1 cellular context compared by ENCODE assay signal in the genomic region with DNA sequence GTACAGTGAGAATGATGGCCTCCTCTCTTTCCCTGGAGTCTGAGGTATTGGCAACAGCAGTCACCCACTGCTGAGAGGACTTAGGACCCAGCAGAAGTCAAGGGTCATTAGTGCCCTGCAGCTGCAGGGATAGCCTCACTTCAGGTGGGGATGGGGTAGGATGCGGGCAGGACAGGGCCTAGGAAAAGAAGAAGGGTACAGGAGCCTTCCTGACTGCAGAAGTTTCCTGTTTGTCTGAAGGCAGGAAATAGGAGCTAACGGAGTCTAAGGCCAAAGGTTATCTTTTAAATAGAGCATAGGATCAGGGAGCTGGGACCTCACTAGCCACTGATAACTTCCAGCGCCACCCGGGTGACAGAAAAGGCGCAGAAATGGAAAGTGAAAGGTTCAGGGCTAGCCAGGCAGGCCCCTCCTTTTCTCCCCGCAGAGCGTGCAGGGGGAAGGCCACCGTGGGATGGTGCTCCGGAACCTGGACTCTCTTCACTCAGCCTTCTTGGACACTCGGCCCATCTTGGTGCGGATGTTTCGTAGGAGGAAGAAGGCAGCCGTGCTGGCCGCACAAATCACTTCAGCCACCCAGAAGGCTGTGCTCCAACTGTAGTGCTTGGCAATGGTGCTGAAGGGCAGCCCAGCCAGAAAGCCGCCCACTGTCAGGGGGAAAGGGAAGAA.
TF ChIP-seq lines count a peak whose summit lies in the region.

No MANE protein-coding gene starts in this region.

TF ChIP-seq in HepG2, 621 proteins besides CTCF, POLR2A, EP300 and RAD21 (continued from another document and continues in another):
- TF ChIP-seq, protein P1, sequence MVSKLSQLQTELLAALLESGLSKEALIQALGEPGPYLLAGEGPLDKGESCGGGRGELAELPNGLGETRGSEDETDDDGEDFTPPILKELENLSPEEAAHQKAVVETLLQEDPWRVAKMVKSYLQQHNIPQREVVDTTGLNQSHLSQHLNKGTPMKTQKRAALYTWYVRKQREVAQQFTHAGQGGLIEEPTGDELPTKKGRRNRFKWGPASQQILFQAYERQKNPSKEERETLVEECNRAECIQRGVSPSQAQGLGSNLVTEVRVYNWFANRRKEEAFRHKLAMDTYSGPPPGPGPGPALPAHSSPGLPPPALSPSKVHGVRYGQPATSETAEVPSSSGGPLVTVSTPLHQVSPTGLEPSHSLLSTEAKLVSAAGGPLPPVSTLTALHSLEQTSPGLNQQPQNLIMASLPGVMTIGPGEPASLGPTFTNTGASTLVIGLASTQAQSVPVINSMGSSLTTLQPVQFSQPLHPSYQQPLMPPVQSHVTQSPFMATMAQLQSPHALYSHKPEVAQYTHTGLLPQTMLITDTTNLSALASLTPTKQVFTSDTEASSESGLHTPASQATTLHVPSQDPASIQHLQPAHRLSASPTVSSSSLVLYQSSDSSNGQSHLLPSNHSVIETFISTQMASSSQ (IDR thresholded peaks at IDR 0.05; ENCODE audit: low read depth) = no peak
- TF ChIP-seq, protein P1 (CRISPR knock-in tag; IDR thresholded peaks at IDR 0.05; ENCODE audit: borderline replicate concordance) = no peak
- TF ChIP-seq HDAC1 (CRISPR knock-in tag; IDR thresholded peaks at IDR 0.05) (peak; percentile 36; the same call in 1 of the 2 replicates), HOXA3 (CRISPR knock-in tag; IDR thresholded peaks at IDR 0.05) (peak; percentile 67), TBP (CRISPR knock-in tag; IDR thresholded peaks at IDR 0.05) (no peak), SIX1 (CRISPR knock-in tag; IDR thresholded peaks at IDR 0.05; ENCODE audit: borderline replicate concordance) (no peak), MAFG (CRISPR knock-in tag; IDR thresholded peaks at IDR 0.05) (no peak), ZNF709 (CRISPR knock-in tag; IDR thresholded peaks at IDR 0.05) (no peak), ZNF343 (CRISPR knock-in tag; IDR thresholded peaks at IDR 0.05) (no peak), FOXO1 (CRISPR knock-in tag; IDR thresholded peaks at IDR 0.05) (no peak), ZNF10 (CRISPR knock-in tag; IDR thresholded peaks at IDR 0.05; ENCODE audit: borderline replicate concordance, low read depth) (no peak), PHF21A (CRISPR knock-in tag; IDR thresholded peaks at IDR 0.05) (peak; percentile 76), MYNN (CRISPR knock-in tag; IDR thresholded peaks at IDR 0.05; ENCODE audit: low read depth) (peak; percentile 21; the same call in 1 of the 2 replicates), NPAS2 (CRISPR knock-in tag; IDR thresholded peaks at IDR 0.05; ENCODE audit: borderline replicate concordance) (no peak), LCORL (IDR thresholded peaks at IDR 0.05) (no peak), LCORL (CRISPR knock-in tag; IDR thresholded peaks at IDR 0.05) (no peak), MAZ (IDR thresholded peaks at IDR 0.05; ENCODE audit: borderline replicate concordance, low read depth, low read length) (no peak), MAZ (CRISPR knock-in tag; IDR thresholded peaks at IDR 0.05; ENCODE audit: low read depth) (no peak), THYN1 (CRISPR knock-in tag; IDR thresholded peaks at IDR 0.05; ENCODE audit: borderline replicate concordance, low read depth) (no peak), CEBPG (CRISPR knock-in tag; IDR thresholded peaks at IDR 0.05) (no peak), DNMT1 (CRISPR knock-in tag; IDR thresholded peaks at IDR 0.05) (no peak), ZNF460 (CRISPR knock-in tag; IDR thresholded peaks at IDR 0.05; ENCODE audit: borderline replicate concordance) (no peak), MATR3 (CRISPR knock-in tag; IDR thresholded peaks at IDR 0.05) (no peak), NBN (conservative IDR thresholded peaks at IDR 0.05) (no peak), DPF2 (CRISPR knock-in tag; IDR thresholded peaks at IDR 0.05; ENCODE audit: borderline replicate concordance, low read depth) (0 out of 2 replicates have a peak, but pooled peaks have one; percentile 23), KDM5A (IDR thresholded peaks at IDR 0.05; ENCODE audit: borderline replicate concordance, low read length) (no peak), ARNTL (CRISPR knock-in tag; IDR thresholded peaks at IDR 0.05) (no peak), ZNF615 (CRISPR knock-in tag; IDR thresholded peaks at IDR 0.05; ENCODE audit: borderline replicate concordance) (0 out of 2 replicates have a peak, but pooled peaks have one; percentile 36)
- TF ChIP-seq, protein P2, sequence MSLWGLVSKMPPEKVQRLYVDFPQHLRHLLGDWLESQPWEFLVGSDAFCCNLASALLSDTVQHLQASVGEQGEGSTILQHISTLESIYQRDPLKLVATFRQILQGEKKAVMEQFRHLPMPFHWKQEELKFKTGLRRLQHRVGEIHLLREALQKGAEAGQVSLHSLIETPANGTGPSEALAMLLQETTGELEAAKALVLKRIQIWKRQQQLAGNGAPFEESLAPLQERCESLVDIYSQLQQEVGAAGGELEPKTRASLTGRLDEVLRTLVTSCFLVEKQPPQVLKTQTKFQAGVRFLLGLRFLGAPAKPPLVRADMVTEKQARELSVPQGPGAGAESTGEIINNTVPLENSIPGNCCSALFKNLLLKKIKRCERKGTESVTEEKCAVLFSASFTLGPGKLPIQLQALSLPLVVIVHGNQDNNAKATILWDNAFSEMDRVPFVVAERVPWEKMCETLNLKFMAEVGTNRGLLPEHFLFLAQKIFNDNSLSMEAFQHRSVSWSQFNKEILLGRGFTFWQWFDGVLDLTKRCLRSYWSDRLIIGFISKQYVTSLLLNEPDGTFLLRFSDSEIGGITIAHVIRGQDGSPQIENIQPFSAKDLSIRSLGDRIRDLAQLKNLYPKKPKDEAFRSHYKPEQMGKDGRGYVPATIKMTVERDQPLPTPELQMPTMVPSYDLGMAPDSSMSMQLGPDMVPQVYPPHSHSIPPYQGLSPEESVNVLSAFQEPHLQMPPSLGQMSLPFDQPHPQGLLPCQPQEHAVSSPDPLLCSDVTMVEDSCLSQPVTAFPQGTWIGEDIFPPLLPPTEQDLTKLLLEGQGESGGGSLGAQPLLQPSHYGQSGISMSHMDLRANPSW (CRISPR knock-in tag; IDR thresholded peaks at IDR 0.05; ENCODE audit: borderline replicate concordance) = no peak
- TF ChIP-seq, protein P3, sequence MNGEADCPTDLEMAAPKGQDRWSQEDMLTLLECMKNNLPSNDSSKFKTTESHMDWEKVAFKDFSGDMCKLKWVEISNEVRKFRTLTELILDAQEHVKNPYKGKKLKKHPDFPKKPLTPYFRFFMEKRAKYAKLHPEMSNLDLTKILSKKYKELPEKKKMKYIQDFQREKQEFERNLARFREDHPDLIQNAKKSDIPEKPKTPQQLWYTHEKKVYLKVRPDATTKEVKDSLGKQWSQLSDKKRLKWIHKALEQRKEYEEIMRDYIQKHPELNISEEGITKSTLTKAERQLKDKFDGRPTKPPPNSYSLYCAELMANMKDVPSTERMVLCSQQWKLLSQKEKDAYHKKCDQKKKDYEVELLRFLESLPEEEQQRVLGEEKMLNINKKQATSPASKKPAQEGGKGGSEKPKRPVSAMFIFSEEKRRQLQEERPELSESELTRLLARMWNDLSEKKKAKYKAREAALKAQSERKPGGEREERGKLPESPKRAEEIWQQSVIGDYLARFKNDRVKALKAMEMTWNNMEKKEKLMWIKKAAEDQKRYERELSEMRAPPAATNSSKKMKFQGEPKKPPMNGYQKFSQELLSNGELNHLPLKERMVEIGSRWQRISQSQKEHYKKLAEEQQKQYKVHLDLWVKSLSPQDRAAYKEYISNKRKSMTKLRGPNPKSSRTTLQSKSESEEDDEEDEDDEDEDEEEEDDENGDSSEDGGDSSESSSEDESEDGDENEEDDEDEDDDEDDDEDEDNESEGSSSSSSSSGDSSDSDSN (CRISPR knock-in tag; IDR thresholded peaks at IDR 0.05) = peak; percentile 33; the same call in 1 of the 2 replicates
- TF ChIP-seq, protein P4, sequence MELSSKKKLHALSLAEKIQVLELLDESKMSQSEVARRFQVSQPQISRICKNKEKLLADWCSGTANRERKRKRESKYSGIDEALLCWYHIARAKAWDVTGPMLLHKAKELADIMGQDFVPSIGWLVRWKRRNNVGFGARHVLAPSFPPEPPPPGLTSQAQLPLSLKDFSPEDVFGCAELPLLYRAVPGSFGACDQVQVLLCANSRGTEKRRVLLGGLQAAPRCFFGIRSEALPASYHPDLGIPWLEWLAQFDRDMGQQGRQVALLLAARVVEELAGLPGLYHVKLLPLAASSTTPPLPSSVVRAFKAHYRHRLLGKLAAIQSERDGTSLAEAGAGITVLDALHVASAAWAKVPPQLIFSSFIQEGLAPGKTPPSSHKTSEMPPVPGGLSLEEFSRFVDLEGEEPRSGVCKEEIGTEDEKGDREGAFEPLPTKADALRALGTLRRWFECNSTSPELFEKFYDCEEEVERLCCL (CRISPR knock-in tag; IDR thresholded peaks at IDR 0.05; ENCODE audit: borderline replicate concordance) = no peak
- TF ChIP-seq, protein P5, sequence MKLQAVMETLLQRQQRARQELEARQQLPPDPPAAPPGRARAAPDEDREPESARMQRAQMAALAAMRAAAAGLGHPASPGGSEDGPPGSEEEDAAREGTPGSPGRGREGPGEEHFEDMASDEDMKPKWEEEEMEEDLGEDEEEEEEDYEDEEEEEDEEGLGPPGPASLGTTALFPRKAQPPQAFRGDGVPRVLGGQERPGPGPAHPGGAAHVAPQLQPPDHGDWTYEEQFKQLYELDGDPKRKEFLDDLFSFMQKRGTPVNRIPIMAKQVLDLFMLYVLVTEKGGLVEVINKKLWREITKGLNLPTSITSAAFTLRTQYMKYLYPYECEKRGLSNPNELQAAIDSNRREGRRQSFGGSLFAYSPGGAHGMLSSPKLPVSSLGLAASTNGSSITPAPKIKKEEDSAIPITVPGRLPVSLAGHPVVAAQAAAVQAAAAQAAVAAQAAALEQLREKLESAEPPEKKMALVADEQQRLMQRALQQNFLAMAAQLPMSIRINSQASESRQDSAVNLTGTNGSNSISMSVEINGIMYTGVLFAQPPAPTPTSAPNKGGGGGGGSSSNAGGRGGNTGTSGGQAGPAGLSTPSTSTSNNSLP (IDR thresholded peaks at IDR 0.05; ENCODE audit: low read depth, low read length) = no peak
- TF ChIP-seq, protein P6, sequence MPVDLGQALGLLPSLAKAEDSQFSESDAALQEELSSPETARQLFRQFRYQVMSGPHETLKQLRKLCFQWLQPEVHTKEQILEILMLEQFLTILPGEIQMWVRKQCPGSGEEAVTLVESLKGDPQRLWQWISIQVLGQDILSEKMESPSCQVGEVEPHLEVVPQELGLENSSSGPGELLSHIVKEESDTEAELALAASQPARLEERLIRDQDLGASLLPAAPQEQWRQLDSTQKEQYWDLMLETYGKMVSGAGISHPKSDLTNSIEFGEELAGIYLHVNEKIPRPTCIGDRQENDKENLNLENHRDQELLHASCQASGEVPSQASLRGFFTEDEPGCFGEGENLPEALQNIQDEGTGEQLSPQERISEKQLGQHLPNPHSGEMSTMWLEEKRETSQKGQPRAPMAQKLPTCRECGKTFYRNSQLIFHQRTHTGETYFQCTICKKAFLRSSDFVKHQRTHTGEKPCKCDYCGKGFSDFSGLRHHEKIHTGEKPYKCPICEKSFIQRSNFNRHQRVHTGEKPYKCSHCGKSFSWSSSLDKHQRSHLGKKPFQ (CRISPR knock-in tag; IDR thresholded peaks at IDR 0.05; ENCODE audit: insufficient replicate concordance) = no peak
- TF ChIP-seq, protein P7, sequence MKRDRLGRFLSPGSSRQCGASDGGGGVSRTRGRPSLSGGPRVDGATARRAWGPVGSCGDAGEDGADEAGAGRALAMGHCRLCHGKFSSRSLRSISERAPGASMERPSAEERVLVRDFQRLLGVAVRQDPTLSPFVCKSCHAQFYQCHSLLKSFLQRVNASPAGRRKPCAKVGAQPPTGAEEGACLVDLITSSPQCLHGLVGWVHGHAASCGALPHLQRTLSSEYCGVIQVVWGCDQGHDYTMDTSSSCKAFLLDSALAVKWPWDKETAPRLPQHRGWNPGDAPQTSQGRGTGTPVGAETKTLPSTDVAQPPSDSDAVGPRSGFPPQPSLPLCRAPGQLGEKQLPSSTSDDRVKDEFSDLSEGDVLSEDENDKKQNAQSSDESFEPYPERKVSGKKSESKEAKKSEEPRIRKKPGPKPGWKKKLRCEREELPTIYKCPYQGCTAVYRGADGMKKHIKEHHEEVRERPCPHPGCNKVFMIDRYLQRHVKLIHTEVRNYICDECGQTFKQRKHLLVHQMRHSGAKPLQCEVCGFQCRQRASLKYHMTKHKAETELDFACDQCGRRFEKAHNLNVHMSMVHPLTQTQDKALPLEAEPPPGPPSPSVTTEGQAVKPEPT (CRISPR knock-in tag; IDR thresholded peaks at IDR 0.05; ENCODE audit: low read depth) = no peak
- TF ChIP-seq, protein P8, sequence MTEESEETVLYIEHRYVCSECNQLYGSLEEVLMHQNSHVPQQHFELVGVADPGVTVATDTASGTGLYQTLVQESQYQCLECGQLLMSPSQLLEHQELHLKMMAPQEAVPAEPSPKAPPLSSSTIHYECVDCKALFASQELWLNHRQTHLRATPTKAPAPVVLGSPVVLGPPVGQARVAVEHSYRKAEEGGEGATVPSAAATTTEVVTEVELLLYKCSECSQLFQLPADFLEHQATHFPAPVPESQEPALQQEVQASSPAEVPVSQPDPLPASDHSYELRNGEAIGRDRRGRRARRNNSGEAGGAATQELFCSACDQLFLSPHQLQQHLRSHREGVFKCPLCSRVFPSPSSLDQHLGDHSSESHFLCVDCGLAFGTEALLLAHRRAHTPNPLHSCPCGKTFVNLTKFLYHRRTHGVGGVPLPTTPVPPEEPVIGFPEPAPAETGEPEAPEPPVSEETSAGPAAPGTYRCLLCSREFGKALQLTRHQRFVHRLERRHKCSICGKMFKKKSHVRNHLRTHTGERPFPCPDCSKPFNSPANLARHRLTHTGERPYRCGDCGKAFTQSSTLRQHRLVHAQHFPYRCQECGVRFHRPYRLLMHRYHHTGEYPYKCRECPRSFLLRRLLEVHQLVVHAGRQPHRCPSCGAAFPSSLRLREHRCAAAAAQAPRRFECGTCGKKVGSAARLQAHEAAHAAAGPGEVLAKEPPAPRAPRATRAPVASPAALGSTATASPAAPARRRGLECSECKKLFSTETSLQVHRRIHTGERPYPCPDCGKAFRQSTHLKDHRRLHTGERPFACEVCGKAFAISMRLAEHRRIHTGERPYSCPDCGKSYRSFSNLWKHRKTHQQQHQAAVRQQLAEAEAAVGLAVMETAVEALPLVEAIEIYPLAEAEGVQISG (CRISPR knock-in tag; IDR thresholded peaks at IDR 0.05) = peak; percentile 40; the same call in 1 of the 2 replicates
- TF ChIP-seq, protein P9, sequence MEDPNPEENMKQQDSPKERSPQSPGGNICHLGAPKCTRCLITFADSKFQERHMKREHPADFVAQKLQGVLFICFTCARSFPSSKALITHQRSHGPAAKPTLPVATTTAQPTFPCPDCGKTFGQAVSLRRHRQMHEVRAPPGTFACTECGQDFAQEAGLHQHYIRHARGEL (CRISPR knock-in tag; IDR thresholded peaks at IDR 0.05) = no peak
